4 cellular contexts compared by ENCODE assay signal in genomic region chr2:24088960-24089359, GRCh38. TPM values are rescaled to one million over a fixed set of nuclear protein-coding genes. Genes with fewer than 3 reads are reported as not detected.
"Had no signal": no experiment of that assay in that cellular context is flagged by ENCODE, and none has a peak within 500 bp of the region (broad histone marks: within the 10 kb centered on the region; RNA-seq: fewer than 3 reads in every experiment).

No MANE protein-coding gene starts in this region.

RNA-seq across cellular contexts. Expression of gene PFN4, which starts 34.2 kb away (rescaled TPM):
- total RNA-seq: activated CD8-positive, alpha-beta T cell treated with anti-CD3 and anti-CD28 coated beads for 36 hours; activated naive CD8-positive, alpha-beta T cell treated with anti-CD3 and anti-CD28 coated beads, Interleukin-2, amount 10 ng/mL, durations not matched to agents 7 days and 5 days; Peyer's patch had no signal

RNA-seq across cellular contexts. Expression of gene FKBP1B, which starts 39.4 kb away (rescaled TPM):
- total RNA-seq: NCI-H460 had no signal
